8 cellular contexts compared by ENCODE assay signal in the genomic region with DNA sequence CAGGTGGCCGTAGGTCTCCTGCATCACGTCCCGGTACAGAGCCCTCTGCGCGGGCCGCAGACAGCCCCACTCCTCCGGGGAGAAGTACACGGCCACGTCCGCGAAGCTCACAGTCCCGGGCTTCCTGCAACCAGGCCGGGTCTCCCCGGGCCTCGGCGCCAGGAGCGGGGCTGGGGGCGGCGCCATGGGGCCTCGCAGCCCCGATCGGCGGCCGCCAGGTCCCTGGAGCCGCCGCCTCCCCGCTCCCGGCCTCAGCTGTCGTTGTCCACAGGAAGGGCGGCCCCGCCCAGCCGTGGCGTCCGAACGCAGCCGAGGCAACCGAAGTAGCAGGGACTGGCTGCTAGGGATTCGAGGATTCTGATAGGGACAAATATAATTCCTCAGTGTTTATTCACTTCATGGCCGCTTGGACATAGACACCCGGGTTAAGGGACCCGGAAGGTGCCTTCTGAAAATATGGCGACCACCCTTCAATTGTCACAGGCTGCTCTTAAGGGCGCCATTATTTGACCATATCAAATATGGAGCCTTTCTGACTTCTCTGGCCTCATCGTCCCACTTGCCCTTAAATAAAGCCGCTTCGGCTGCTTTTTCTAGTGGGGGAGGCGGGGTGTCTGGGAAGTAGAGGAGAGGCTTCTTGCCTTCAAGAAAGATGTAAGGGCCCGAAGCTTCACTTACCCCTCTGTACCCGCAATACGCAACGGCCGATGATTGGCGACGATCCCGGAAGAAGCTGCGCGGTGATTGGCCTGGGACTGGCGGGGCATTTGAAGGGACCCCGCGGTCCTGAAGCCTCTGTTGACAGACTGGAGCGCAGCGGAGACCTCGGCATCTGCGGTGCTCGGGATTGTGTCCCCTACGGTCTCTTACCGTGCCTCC. TPM values are rescaled to one million over a fixed set of nuclear protein-coding genes. Genes with fewer than 3 reads are reported as not detected.
A peak's percentile ranks its signal among the peaks of the same experiment; 100 is the strongest.
DNase-seq lines count a peak whose midpoint lies in the region; ATAC-seq and TF ChIP-seq lines count a peak whose summit lies in the region.

ZNF688 (minus strand) TSS at position 271 of the 879 bp plus-strand sequence; CDS start at position 186, 85 bp downstream.

- peaks cover 8% of the 10 kb centered on the region for H3K36me3 Mint-ChIP-seq in activated CD4-positive, alpha-beta T cell treated with anti-CD3 and anti-CD28 coated beads for 36 hours (ENCODE audit: low read depth)

- intact Hi-C loops in activated CD4-positive, alpha-beta T cell treated with anti-CD3 and anti-CD28 coated beads for 36 hours (cut with DNase I, micrococcal nuclease) = loop anchor here (1.0 to 2.0 kb wide), 8 partner anchors 13 to 141 kb away; partner anchors contain the start of genes ZNF764 (in 2 of the 2), ZNF785 (in 2 of the 2), DCTPP1 (in 1 of the 2) and PRR14 (in 1 of the 2)

- peak within 1 kb of the TSS; percentile 93 for H3K27ac Mint-ChIP-seq in activated CD4-positive, alpha-beta T cell treated with anti-CD3 and anti-CD28 coated beads for 36 hours

- no peaks in the 10 kb centered on the region for H3K9me3 Mint-ChIP-seq in activated CD4-positive, alpha-beta T cell treated with anti-CD3 and anti-CD28 coated beads for 36 hours (ENCODE audit: low read depth)

- POLR2A ChIA-PET in activated CD4-positive, alpha-beta T cell treated with anti-CD3 and anti-CD28 coated beads for 36 hours (lab: Charles Lee) = interaction anchor here (0.6 to 2.2 kb wide), 16 partner anchors 9 to 201 kb away, joined by 3 to 21 read pairs (median 4); partner anchors contain the start of genes DCTPP1, ZNF747, ZNF764 and ZNF785

- peak; percentile 74 for ATAC-seq in HG03432 (IDR thresholded peaks at IDR 0.05; ENCODE audit: unreplicated experiment)
- ATAC-seq in activated CD4-positive, alpha-beta T cell treated with anti-CD3 and anti-CD28 coated beads for 36 hours = peak; percentile 79

- H3K4me3 Mint-ChIP-seq in activated CD4-positive, alpha-beta T cell treated with anti-CD3 and anti-CD28 coated beads for 36 hours = peak within 1 kb of the TSS; percentile 87

- H3K4me1 Mint-ChIP-seq in activated CD4-positive, alpha-beta T cell treated with anti-CD3 and anti-CD28 coated beads for 36 hours = peaks cover 60% of the 10 kb centered on the region

- peak within 1 kb of the TSS; percentile 97 for H3K27ac ChIP-seq in cingulate gyrus (ENCODE audit: low read depth, low read length)

- CTCF ChIA-PET in activated CD4-positive, alpha-beta T cell treated with anti-CD3 and anti-CD28 coated beads for 36 hours (lab: Charles Lee) = interaction anchor here (0.7 to 1.6 kb wide), 17 partner anchors 12 to 297 kb away, joined by 3 to 12 read pairs (median 4); partner anchors contain the start of genes DCTPP1, ZNF747, ZNF764 and ZNF785

- TF ChIP-seq POLR2A in GM19099 (IDR thresholded peaks at IDR 0.05; ENCODE audit: extremely low read depth, insufficient read length, low read depth) = peak; percentile 69

- DNase-seq in AG20443 (ENCODE audit: low spot score) (peak; percentile 96), NCI-H524 (lab: John Stamatoyannopoulos, UW) (peak; percentile 99), kidney tubule cell (ENCODE audit: low spot score) (peak; percentile 98)
- DNase-seq in activated CD4-positive, alpha-beta T cell treated with anti-CD3 and anti-CD28 coated beads for 36 hours = peak; percentile 95
- DNase-seq in stimulated activated CD4-positive, alpha-beta T cell treated with anti-CD3 and anti-CD28 coated beads, Interleukin-1b, Interleukin-23, amount 100 ng/mL, for 24 hours (ENCODE audit: low read depth in 4 of 4, low spot score in 1 of 4) = peak; percentile 70 to 91 (median 78)

- no peaks in the 10 kb centered on the region for H3K27me3 Mint-ChIP-seq in activated CD4-positive, alpha-beta T cell treated with anti-CD3 and anti-CD28 coated beads for 36 hours

RNA-seq across cellular contexts. Expression of gene ZNF688, which starts in this region (rescaled TPM):
- total RNA-seq in activated CD4-positive, alpha-beta T cell treated with anti-CD3 and anti-CD28 coated beads for 36 hours = 1 to 10 TPM; 7.1 to 9.1 TPM

Comparison
In these comparisons a context has a peak if more than half of its experiments do, and no peak if none do; other contexts are left out.
1. Peak in every context shown above with its lines: DNase-seq, ATAC-seq and H3K27ac ChIP-seq.